In genomic region chr17:57879437-57880085, GRCh38 we compare ENCODE assay signal across 11 cellular contexts. TPM values are rescaled to one million over a fixed set of nuclear protein-coding genes. Genes with fewer than 3 reads are reported as not detected.
DNase-seq lines count a peak whose midpoint lies in the region; ATAC-seq and TF ChIP-seq lines count a peak whose summit lies in the region.
"Had no signal": no experiment of that assay in that cellular context is flagged by ENCODE, and none has a peak within 500 bp of the region (broad histone marks: within the 10 kb centered on the region; RNA-seq: fewer than 3 reads in every experiment).

No MANE protein-coding gene starts in this region.

- H2AFZ ChIP-seq in parathyroid adenoma: peak overlapping the region; percentile 46

- no peak for ATAC-seq in HG03432 (IDR thresholded peaks at IDR 0.05; ENCODE audit: unreplicated experiment)

- H3K27ac Mint-ChIP-seq in Caco-2 (ENCODE audit: unreplicated experiment): peak overlapping the region; percentile 86

- H3K27me3 Mint-ChIP-seq in Caco-2 (ENCODE audit: insufficient read depth, unreplicated experiment): no peaks in the 10 kb centered on the region

- no peak overlapping the region for H3K9ac ChIP-seq in parathyroid adenoma

- H3K36me3 ChIP-seq in Caco-2 (ENCODE audit: control insufficient read depth, insufficient read depth, low read length) (peaks cover 1% of the 10 kb centered on the region; the same call in 1 of the 2 replicates), ectodermal cell (ENCODE audit: control insufficient read depth, insufficient read depth, low read length) (no peaks in the 10 kb centered on the region), parathyroid adenoma (ENCODE audit: control insufficient read depth, insufficient read depth, low read length) (no peaks in the 10 kb centered on the region)

- WGBS in ectodermal cell, 2 experiments: 41 to 46% methylated on average over 11 to 12 of the region's 12 CpGs

- peaks cover 51% of the 10 kb centered on the region for H3K4me1 Mint-ChIP-seq in Caco-2 (ENCODE audit: low read depth, unreplicated experiment)

- no peak overlapping the region for H3K4me3 ChIP-seq in Caco-2 (ENCODE audit: low read depth, low read length)
- no peak overlapping the region for H3K4me3 ChIP-seq in ectodermal cell (ENCODE audit: insufficient read depth, low read depth, low read length)
- H3K4me3 ChIP-seq in parathyroid adenoma (ENCODE audit: low read depth, low read length): no peak overlapping the region
- H3K4me3 ChIP-seq: left lung had no signal

- peak; percentile 59 to 66 for DNase-seq in Caco-2
- peak; percentile 85 for DNase-seq in NCI-H2171 (lab: John Stamatoyannopoulos, UW)
- no peak for DNase-seq in NCI-H1048 (lab: John Stamatoyannopoulos, UW)
- no peak for DNase-seq in GOT3 (lab: John Stamatoyannopoulos, UW)
- DNase-seq in middle frontal gyrus (ENCODE audit: extremely low spot score, low spot score): no peak
- DNase-seq: COR-L47; effector memory CD4-positive, alpha-beta T cell had no signal

- peaks cover 13% of the 10 kb centered on the region for H3K36me3 Mint-ChIP-seq in Caco-2 (ENCODE audit: insufficient read depth, unreplicated experiment)

- peak overlapping the region; percentile 50 for H3K27ac ChIP-seq in ectodermal cell (ENCODE audit: insufficient read depth, low read depth, low read length, poor library complexity, severe bottlenecking)
- H3K27ac ChIP-seq in parathyroid adenoma: no peak overlapping the region

- intact Hi-C loops in Caco-2 (cut with micrococcal nuclease; ENCODE audit: unreplicated experiment): loop anchor here (2.0 kb wide), 1 partner anchor 19 kb away; no protein-coding TSS in a partner anchor

- no TSS peak for BruUV-seq in Caco-2 (replicated peaks; lab: Mats Ljungman, UMichigan)

- CTCF ChIA-PET in Caco-2 (lab: Charles Lee): interaction anchor here (0.6 to 1.1 kb wide), 5 partner anchors 13 to 128 kb away, joined by 3 to 7 read pairs (median 3); partner anchors contain the start of gene SRSF1

- H3K27me3 ChIP-seq in Caco-2 (replicated peaks; ENCODE audit: control insufficient read depth, insufficient read depth, low read length): no peaks in the 10 kb centered on the region
- H3K27me3 ChIP-seq in ectodermal cell (ENCODE audit: control insufficient read depth, insufficient read depth, low read length, poor library complexity, severe bottlenecking): no peaks in the 10 kb centered on the region
- no peaks in the 10 kb centered on the region for H3K27me3 ChIP-seq in parathyroid adenoma (ENCODE audit: control insufficient read depth, insufficient read depth, low read length)
- H3K27me3 ChIP-seq: left lung had no signal

- peak overlapping the region; percentile 53 for H3K4me3 Mint-ChIP-seq in Caco-2 (ENCODE audit: unreplicated experiment)

- TF ChIP-seq CTCF in Caco-2 (IDR thresholded peaks at IDR 0.05; ENCODE audit: insufficient read depth in 1 of 2, low read depth in 1 of 2, low read length in 1 of 2, severe bottlenecking in 1 of 2, unreplicated experiment in 1 of 2) (no peak), parathyroid adenoma (IDR thresholded peaks at IDR 0.05) (no peak)

- no peaks in the 10 kb centered on the region for H3K79me2 ChIP-seq in parathyroid adenoma

- H3K9me3 ChIP-seq in Caco-2 (no peaks in the 10 kb centered on the region), ectodermal cell (ENCODE audit: control insufficient read depth, low read length) (no peaks in the 10 kb centered on the region), parathyroid adenoma (ENCODE audit: control insufficient read depth, low read length) (no peaks in the 10 kb centered on the region)
- H3K9me3 ChIP-seq: left lung had no signal

- H3K9me3 Mint-ChIP-seq in Caco-2 (ENCODE audit: unreplicated experiment): no peaks in the 10 kb centered on the region

- H3K4me1 ChIP-seq in Caco-2 (peaks cover 44% of the 10 kb centered on the region), ectodermal cell (ENCODE audit: control insufficient read depth, insufficient read depth, low read length) (peaks cover 45% of the 10 kb centered on the region), parathyroid adenoma (peaks cover 25% of the 10 kb centered on the region)

- POLR2A ChIA-PET in Caco-2 (lab: Charles Lee): interaction anchor here (1.2 to 1.5 kb wide), 2 partner anchors 19 to 128 kb away, joined by 4 to 6 read pairs; partner anchors contain the start of gene SRSF1

- no peak overlapping the region for H3K4me2 ChIP-seq in parathyroid adenoma (ENCODE audit: low read length)

RNA-seq across cellular contexts. Expression of gene MRPS23, which starts 29.7 kb away (rescaled TPM):
- 72.9 and 75.1 TPM in 2 replicates for total RNA-seq in Caco-2 (2022)
- 40.3 TPM for polyA plus RNA-seq in ectodermal cell (2013, experiment 1 of 4)
- polyA plus RNA-seq in ectodermal cell (2013, experiment 2 of 4): 42.0 TPM
- 31.9 TPM for polyA plus RNA-seq in ectodermal cell (2013, experiment 3 of 4)
- polyA plus RNA-seq in ectodermal cell (2013, experiment 4 of 4): 38.3 TPM

Comparison
In these comparisons a context has a peak if more than half of its experiments do, and no peak if none do; other contexts are left out.
1. DNase-seq: peak in Caco-2 (2 of 2) and NCI-H2171 (single experiment); none in NCI-H1048 (single experiment), GOT3 (single experiment) and middle frontal gyrus (single experiment).